In genomic region chr6:37535701-37536461, GRCh38 we compare ENCODE assay signal across 8 cellular contexts. TPM values are rescaled to one million over a fixed set of nuclear protein-coding genes. Genes with fewer than 3 reads are reported as not detected.
DNase-seq lines count a peak whose midpoint lies in the region; ATAC-seq lines count a peak whose summit lies in the region.

No MANE protein-coding gene starts in this region.

- DNase-seq in Daoy (ENCODE audit: low read depth) (peak; percentile 63), left lobe of liver (ENCODE audit: low spot score) (no peak), HCEC 1CT (no peak), NCI-H446 treated with DMSO at 0.1 percent for 48 hours (lab: John Stamatoyannopoulos, UW) (no peak)
- DNase-seq in activated naive CD8-positive, alpha-beta T cell treated with anti-CD3 and anti-CD28 coated beads, Interleukin-2, amount 10 ng/mL, durations not matched to agents 7 days and 5 days: peak; percentile 48
- no peak for DNase-seq in effector memory CD8-positive, alpha-beta T cell

- peaks cover 3% of the 10 kb centered on the region for H3K4me1 Mint-ChIP-seq in activated naive CD8-positive, alpha-beta T cell treated with anti-CD3 and anti-CD28 coated beads, Interleukin-2, amount 10 ng/mL, durations not matched to agents 7 days and 5 days
- peaks cover 7 to 23% of the 10 kb centered on the region in 2 donors for H3K4me1 Mint-ChIP-seq in effector memory CD8-positive, alpha-beta T cell (ENCODE audit: low read depth in 2 of 2)

- POLR2A ChIA-PET in activated naive CD8-positive, alpha-beta T cell treated with anti-CD3 and anti-CD28 coated beads, Interleukin-2, amount 10 ng/mL, durations not matched to agents 7 days and 5 days (lab: Charles Lee): interaction anchor here (0.9 kb wide), 2 partner anchors 11 to 103 kb away, joined by 3 read pairs; partner anchors contain the start of gene CMTR1

- H3K36me3 Mint-ChIP-seq in activated naive CD8-positive, alpha-beta T cell treated with anti-CD3 and anti-CD28 coated beads, Interleukin-2, amount 10 ng/mL, durations not matched to agents 7 days and 5 days: no peaks in the 10 kb centered on the region
- peaks cover 43% of the 10 kb centered on the region for H3K36me3 Mint-ChIP-seq in effector memory CD8-positive, alpha-beta T cell (ENCODE audit: insufficient read depth)

- H3K27me3 Mint-ChIP-seq in activated naive CD8-positive, alpha-beta T cell treated with anti-CD3 and anti-CD28 coated beads, Interleukin-2, amount 10 ng/mL, durations not matched to agents 7 days and 5 days: peaks cover 31% of the 10 kb centered on the region
- H3K27me3 Mint-ChIP-seq in effector memory CD8-positive, alpha-beta T cell: no peaks in the 10 kb centered on the region

- no peak overlapping the region for H3K27ac Mint-ChIP-seq in activated naive CD8-positive, alpha-beta T cell treated with anti-CD3 and anti-CD28 coated beads, Interleukin-2, amount 10 ng/mL, durations not matched to agents 7 days and 5 days
- peak overlapping the region in 1 of 2 donors; percentile 52 for H3K27ac Mint-ChIP-seq in effector memory CD8-positive, alpha-beta T cell

- H3K9me3 Mint-ChIP-seq in activated naive CD8-positive, alpha-beta T cell treated with anti-CD3 and anti-CD28 coated beads, Interleukin-2, amount 10 ng/mL, durations not matched to agents 7 days and 5 days: no peaks in the 10 kb centered on the region
- H3K9me3 Mint-ChIP-seq in effector memory CD8-positive, alpha-beta T cell: no peaks in the 10 kb centered on the region

- H3K4me3 Mint-ChIP-seq in activated naive CD8-positive, alpha-beta T cell treated with anti-CD3 and anti-CD28 coated beads, Interleukin-2, amount 10 ng/mL, durations not matched to agents 7 days and 5 days: peak overlapping the region; percentile 72
- peak overlapping the region in 1 of 2 donors; percentile 50 for H3K4me3 Mint-ChIP-seq in effector memory CD8-positive, alpha-beta T cell

- ATAC-seq in HG02642 (IDR thresholded peaks at IDR 0.05; ENCODE audit: poor library complexity, unreplicated experiment): peak; percentile 52
- ATAC-seq in activated naive CD8-positive, alpha-beta T cell treated with anti-CD3 and anti-CD28 coated beads, Interleukin-2, amount 10 ng/mL, durations not matched to agents 7 days and 5 days (ENCODE audit: low read depth): peak; percentile 61
- ATAC-seq in left lobe of liver: peak; percentile 25
- ATAC-seq in effector memory CD8-positive, alpha-beta T cell (replicated peaks): no peak
- no peak for ATAC-seq in HG03457 (IDR thresholded peaks at IDR 0.05; ENCODE audit: unreplicated experiment)

RNA-seq across cellular contexts. Expression of gene CCDC167, which starts 36.2 kb away (rescaled TPM):
- total RNA-seq in Daoy (2014; rRNA removed; shearing (Covaris generic)): 115 and 126 TPM in 2 replicates
- total RNA-seq in activated naive CD8-positive, alpha-beta T cell treated with anti-CD3 and anti-CD28 coated beads, Interleukin-2, amount 10 ng/mL, durations not matched to agents 7 days and 5 days: 10 to 100 TPM; 48.5 to 54.2 TPM
- total RNA-seq in left lobe of liver: 25.1 TPM

Comparison
In these comparisons a context has a peak if more than half of its experiments do, and no peak if none do; other contexts are left out.
1. DNase-seq: peak in Daoy (single experiment) and activated naive CD8-positive, alpha-beta T cell treated with anti-CD3 and anti-CD28 coated beads, Interleukin-2, amount 10 ng/mL, durations not matched to agents 7 days and 5 days (single experiment); none in left lobe of liver (single experiment), effector memory CD8-positive, alpha-beta T cell (0 of 3), HCEC 1CT (single experiment) and NCI-H446 treated with DMSO at 0.1 percent for 48 hours (single experiment).
2. ATAC-seq: peak in HG02642 (single experiment), activated naive CD8-positive, alpha-beta T cell treated with anti-CD3 and anti-CD28 coated beads, Interleukin-2, amount 10 ng/mL, durations not matched to agents 7 days and 5 days (single experiment) and left lobe of liver (single experiment); none in effector memory CD8-positive, alpha-beta T cell (single experiment) and HG03457 (single experiment).